ENCODE assay signal across 18 cellular contexts in genomic region chr6:25476126-25476525, GRCh38.
DNase-seq lines count a peak whose midpoint lies in the region; ATAC-seq, FAIRE-seq and TF ChIP-seq lines count a peak whose summit lies in the region.
"Had no signal": no experiment of that assay in that cellular context is flagged by ENCODE, and none has a peak within 500 bp of the region (broad histone marks: within the 10 kb centered on the region; RNA-seq: fewer than 3 reads in every experiment).

No MANE protein-coding gene starts in this region.

- peak; percentile 5 for FAIRE-seq in GM18507 (lab: Jason Lieb, UNC)
- FAIRE-seq in RCC 7860 (lab: Jason Lieb, UNC), result peak; percentile 94
- FAIRE-seq: H1 had no signal

- no peak for TF ChIP-seq CTCF in cardiac fibroblast (IDR thresholded peaks at IDR 0.05; ENCODE audit: low read depth, low read length)

- DNase-seq in GM18507 (ENCODE audit: extremely low spot score, insufficient read length, low read depth), result no peak
- DNase-seq in RCC 7860 (ENCODE audit: low spot score), result peak; percentile 70
- peak; percentile 51 to 79 for DNase-seq in cardiac fibroblast (ENCODE audit: low read depth in 2 of 2)
- peak; percentile 82 for DNase-seq in renal cortical epithelial cell (ENCODE audit: low read depth)
- no peak for DNase-seq in stimulated activated CD4-positive, alpha-beta T cell treated with anti-CD3 and anti-CD28 coated beads, Interleukin-2, amount 100 ng/mL, for 48 hours
- DNase-seq in activated naive CD4-positive, alpha-beta T cell treated with anti-CD3 and anti-CD28 coated beads, Interleukin-2, amount 50 U/mL, for 16 hours, result no peak
- DNase-seq: Karpas-422; NCI-H1417 treated with DMSO at 0.1 percent for 48 hours; NCI-H2171 treated with DMSO at 0.1 percent for 48 hours; NCI-H774; stimulated activated CD4-positive, alpha-beta T cell treated with anti-CD3 and anti-CD28 coated beads, Interleukin-4, amount 100 ng/mL, for 24 hours; T-cell had no signal

- ATAC-seq in HG02588 (IDR thresholded peaks at IDR 0.05; ENCODE audit: unreplicated experiment), result no peak
- ATAC-seq: activated T-helper 17 cell treated with anti-CD3 and anti-CD28 coated beads, Interleukin-2, amount 50 U/mL, for 72 hours; Panc1; T-cell had no signal

- H3K4me3 ChIP-seq in cardiac fibroblast (replicated peaks in 1 of 2; ENCODE audit: low read depth in 2 of 2, low read length in 2 of 2), result no peak overlapping the region
- H3K4me3 ChIP-seq: BLaER1, lung had no signal

Comparison
In these comparisons a context has a peak if more than half of its experiments do, and no peak if none do; other contexts are left out.
1. DNase-seq: peak in RCC 7860 (single experiment), cardiac fibroblast (2 of 2) and renal cortical epithelial cell (single experiment); none in GM18507 (single experiment), stimulated activated CD4-positive, alpha-beta T cell treated with anti-CD3 and anti-CD28 coated beads, Interleukin-2, amount 100 ng/mL, for 48 hours (0 of 2) and activated naive CD4-positive, alpha-beta T cell treated with anti-CD3 and anti-CD28 coated beads, Interleukin-2, amount 50 U/mL, for 16 hours (single experiment).